Comparison of ENCODE assay signal across 17 cellular contexts in the genomic region with DNA sequence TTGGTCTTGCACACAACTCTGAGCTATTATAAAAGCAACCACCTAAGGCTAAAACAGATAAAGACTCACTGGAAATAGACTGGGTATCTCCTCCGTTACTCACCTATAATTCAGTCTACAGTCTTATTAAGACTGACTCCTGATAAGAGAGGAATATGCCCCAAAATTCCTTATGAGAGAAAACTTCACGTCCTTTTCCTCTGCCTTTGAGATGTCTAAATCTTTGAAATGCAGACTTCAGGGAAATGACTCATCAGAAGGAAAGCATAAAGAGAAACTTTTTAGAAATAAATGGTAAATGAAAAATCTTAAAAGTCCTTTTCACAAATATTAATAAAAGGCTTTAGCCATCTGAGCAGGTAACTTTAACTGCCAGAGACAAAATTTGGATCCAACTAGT.
"Had no signal": no experiment of that assay in that cellular context is flagged by ENCODE, and none has a peak within 500 bp of the region (broad histone marks: within the 10 kb centered on the region; RNA-seq: fewer than 3 reads in every experiment).

No MANE protein-coding gene starts in this region.

- H3K36me3 ChIP-seq: colonic mucosa, prostate gland, right atrium auricular region, stomach, thyroid gland, vagina had no signal

- H3K9me3 ChIP-seq: colonic mucosa, mucosa of descending colon, prostate gland, right atrium auricular region, thyroid gland, vagina had no signal

- H3K4me1 ChIP-seq: colonic mucosa, prostate gland, right atrium auricular region, stomach, thyroid gland had no signal

- H3K4me3 ChIP-seq: colonic mucosa, lung, mucosa of descending colon, prostate gland, right atrium auricular region, stomach, thyroid gland, vagina had no signal

- H3K27me3 ChIP-seq: colonic mucosa, right atrium auricular region, thyroid gland, vagina had no signal

- DNase-seq: colonic mucosa; effector memory CD4-positive, alpha-beta T cell; mucosa of descending colon; naive B cell; stimulated activated CD4-positive, alpha-beta T cell treated with anti-CD3 and anti-CD28 coated beads, Interleukin-2, amount 100 ng/mL, for 24 hours; stimulated activated CD4-positive, alpha-beta T cell treated with anti-CD3 and anti-CD28 coated beads, Interleukin-4, amount 100 ng/mL, for 24 hours; stimulated activated naive CD4-positive, alpha-beta T cell treated with Interleukin-2 at 50 U/mL for 16 hours; thyroid gland had no signal

- ATAC-seq: left lobe of liver; mucosa of descending colon; natural killer cell treated with Interleukin-12 subunit alpha and Interleukin-12 subunit beta and Interleukin-15 and Interleukin-18, amount 100 ng/mL, for 72 hours; sciatic nerve; stimulated activated effector memory CD8-positive, alpha-beta T cell treated with anti-CD3 and anti-CD28 coated beads, Interleukin-12 subunit alpha, Interleukin-12 subunit beta, amount 100 ng/mL, for 72 hours had no signal

- H3K27ac ChIP-seq: colonic mucosa, prostate gland, right atrium auricular region, stomach, thyroid gland, vagina had no signal
